ENCODE assay signal across 1 cellular context in the genomic region with DNA sequence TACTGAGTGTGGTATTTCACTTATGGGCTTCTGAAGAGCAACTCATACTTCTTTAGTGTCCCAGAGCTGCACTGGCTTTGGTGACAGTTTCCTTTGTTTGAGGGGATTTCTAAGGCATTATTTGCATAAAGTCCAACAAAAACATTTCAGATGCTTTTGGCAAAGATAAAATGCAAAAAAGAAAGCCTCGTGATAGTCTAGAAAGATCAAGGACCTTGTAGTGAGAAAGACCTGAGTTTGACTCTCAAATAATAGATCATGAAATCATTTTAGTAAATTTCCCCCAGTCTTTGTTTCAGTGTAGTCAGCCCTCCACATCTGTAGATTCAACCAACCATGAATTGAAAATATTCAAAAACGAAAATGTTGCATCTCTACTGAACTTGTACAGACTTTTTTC.
TF ChIP-seq lines count a peak whose summit lies in the region.

No MANE protein-coding gene starts in this region.

TF ChIP-seq in SK-N-SH, 30 proteins besides CTCF, POLR2A, EP300 and RAD21 (continued from another document):
- TF ChIP-seq, protein P1, sequence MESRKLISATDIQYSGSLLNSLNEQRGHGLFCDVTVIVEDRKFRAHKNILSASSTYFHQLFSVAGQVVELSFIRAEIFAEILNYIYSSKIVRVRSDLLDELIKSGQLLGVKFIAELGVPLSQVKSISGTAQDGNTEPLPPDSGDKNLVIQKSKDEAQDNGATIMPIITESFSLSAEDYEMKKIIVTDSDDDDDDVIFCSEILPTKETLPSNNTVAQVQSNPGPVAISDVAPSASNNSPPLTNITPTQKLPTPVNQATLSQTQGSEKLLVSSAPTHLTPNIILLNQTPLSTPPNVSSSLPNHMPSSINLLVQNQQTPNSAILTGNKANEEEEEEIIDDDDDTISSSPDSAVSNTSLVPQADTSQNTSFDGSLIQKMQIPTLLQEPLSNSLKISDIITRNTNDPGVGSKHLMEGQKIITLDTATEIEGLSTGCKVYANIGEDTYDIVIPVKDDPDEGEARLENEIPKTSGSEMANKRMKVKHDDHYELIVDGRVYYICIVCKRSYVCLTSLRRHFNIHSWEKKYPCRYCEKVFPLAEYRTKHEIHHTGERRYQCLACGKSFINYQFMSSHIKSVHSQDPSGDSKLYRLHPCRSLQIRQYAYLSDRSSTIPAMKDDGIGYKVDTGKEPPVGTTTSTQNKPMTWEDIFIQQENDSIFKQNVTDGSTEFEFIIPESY (IDR thresholded peaks at IDR 0.05; ENCODE audit: borderline replicate concordance, low read depth), result no peak
- TF ChIP-seq JUND (IDR thresholded peaks at IDR 0.05) (no peak), YY1 (IDR thresholded peaks at IDR 0.05; ENCODE audit: low read depth) (no peak), TAF1 (IDR thresholded peaks at IDR 0.05; ENCODE audit: borderline replicate concordance, low read depth, low read length) (no peak), EZH2phosphoT487 (IDR thresholded peaks at IDR 0.05; ENCODE audit: borderline replicate concordance, low read depth) (no peak), SIN3A (IDR thresholded peaks at IDR 0.05; ENCODE audit: borderline replicate concordance, low read depth, low read length) (no peak), SMC3 (IDR thresholded peaks at IDR 0.05; ENCODE audit: low read depth, low read length) (no peak), MXI1 (IDR thresholded peaks at IDR 0.05; ENCODE audit: low read depth, low read length) (no peak), RXRA (IDR thresholded peaks at IDR 0.05; ENCODE audit: borderline replicate concordance, low read depth) (no peak)
- TF ChIP-seq, protein P2, sequence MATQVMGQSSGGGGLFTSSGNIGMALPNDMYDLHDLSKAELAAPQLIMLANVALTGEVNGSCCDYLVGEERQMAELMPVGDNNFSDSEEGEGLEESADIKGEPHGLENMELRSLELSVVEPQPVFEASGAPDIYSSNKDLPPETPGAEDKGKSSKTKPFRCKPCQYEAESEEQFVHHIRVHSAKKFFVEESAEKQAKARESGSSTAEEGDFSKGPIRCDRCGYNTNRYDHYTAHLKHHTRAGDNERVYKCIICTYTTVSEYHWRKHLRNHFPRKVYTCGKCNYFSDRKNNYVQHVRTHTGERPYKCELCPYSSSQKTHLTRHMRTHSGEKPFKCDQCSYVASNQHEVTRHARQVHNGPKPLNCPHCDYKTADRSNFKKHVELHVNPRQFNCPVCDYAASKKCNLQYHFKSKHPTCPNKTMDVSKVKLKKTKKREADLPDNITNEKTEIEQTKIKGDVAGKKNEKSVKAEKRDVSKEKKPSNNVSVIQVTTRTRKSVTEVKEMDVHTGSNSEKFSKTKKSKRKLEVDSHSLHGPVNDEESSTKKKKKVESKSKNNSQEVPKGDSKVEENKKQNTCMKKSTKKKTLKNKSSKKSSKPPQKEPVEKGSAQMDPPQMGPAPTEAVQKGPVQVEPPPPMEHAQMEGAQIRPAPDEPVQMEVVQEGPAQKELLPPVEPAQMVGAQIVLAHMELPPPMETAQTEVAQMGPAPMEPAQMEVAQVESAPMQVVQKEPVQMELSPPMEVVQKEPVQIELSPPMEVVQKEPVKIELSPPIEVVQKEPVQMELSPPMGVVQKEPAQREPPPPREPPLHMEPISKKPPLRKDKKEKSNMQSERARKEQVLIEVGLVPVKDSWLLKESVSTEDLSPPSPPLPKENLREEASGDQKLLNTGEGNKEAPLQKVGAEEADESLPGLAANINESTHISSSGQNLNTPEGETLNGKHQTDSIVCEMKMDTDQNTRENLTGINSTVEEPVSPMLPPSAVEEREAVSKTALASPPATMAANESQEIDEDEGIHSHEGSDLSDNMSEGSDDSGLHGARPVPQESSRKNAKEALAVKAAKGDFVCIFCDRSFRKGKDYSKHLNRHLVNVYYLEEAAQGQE (IDR thresholded peaks at IDR 0.05; ENCODE audit: low read depth, low read length), result no peak
- TF ChIP-seq, protein P3, sequence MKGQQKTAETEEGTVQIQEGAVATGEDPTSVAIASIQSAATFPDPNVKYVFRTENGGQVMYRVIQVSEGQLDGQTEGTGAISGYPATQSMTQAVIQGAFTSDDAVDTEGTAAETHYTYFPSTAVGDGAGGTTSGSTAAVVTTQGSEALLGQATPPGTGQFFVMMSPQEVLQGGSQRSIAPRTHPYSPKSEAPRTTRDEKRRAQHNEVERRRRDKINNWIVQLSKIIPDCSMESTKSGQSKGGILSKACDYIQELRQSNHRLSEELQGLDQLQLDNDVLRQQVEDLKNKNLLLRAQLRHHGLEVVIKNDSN (IDR thresholded peaks at IDR 0.05; ENCODE audit: borderline replicate concordance, low read depth), result no peak
- TF ChIP-seq, protein P4, sequence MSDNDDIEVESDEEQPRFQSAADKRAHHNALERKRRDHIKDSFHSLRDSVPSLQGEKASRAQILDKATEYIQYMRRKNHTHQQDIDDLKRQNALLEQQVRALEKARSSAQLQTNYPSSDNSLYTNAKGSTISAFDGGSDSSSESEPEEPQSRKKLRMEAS (IDR thresholded peaks at IDR 0.05; ENCODE audit: low read depth), result no peak
- TF ChIP-seq, protein P5, sequence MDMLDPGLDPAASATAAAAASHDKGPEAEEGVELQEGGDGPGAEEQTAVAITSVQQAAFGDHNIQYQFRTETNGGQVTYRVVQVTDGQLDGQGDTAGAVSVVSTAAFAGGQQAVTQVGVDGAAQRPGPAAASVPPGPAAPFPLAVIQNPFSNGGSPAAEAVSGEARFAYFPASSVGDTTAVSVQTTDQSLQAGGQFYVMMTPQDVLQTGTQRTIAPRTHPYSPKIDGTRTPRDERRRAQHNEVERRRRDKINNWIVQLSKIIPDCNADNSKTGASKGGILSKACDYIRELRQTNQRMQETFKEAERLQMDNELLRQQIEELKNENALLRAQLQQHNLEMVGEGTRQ (IDR thresholded peaks at IDR 0.05; ENCODE audit: borderline replicate concordance, low read depth, low read length), result no peak
